Comparison of ENCODE assay signal across 10 cellular contexts in the genomic region with DNA sequence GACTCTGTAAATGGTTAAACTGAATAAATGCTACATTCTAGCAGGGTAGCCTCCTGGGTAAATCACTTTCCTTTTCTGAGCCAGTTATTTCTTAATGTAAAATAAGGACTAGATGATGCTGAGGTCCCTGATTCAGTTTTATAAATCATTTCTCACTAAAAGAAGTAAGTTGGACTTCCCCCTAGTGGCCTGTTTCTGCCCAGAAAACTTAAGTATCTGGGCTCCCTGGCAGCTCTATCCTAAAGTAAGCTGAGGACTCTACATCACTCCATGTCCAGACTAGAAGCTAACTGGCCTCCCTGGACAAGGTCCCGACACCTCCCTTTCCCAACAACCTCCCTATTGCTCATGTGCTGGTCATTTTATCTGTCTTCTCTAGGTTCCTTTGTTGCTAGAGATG. TPM values are rescaled to one million over a fixed set of nuclear protein-coding genes. Genes with fewer than 3 reads are reported as not detected.
DNase-seq lines count a peak whose midpoint lies in the region; ATAC-seq and TF ChIP-seq lines count a peak whose summit lies in the region.
"Had no signal": no experiment of that assay in that cellular context is flagged by ENCODE, and none has a peak within 500 bp of the region (broad histone marks: within the 10 kb centered on the region; RNA-seq: fewer than 3 reads in every experiment).

No MANE protein-coding gene starts in this region.

- TF ChIP-seq CTCF in AG04449 (IDR thresholded peaks at IDR 0.05; ENCODE audit: insufficient read depth, low read length, missing control alignments), result peak; percentile 39
- TF ChIP-seq CTCF in GM10266 (IDR thresholded peaks at IDR 0.05; ENCODE audit: control insufficient read depth, insufficient read depth, low read depth, missing control alignments), result peak; percentile 42
- TF ChIP-seq CTCF in glutamatergic neuron (IDR thresholded peaks at IDR 0.05; ENCODE audit: partially characterized antibody, unreplicated experiment), result no peak
- TF ChIP-seq CTCF in lower leg skin (IDR thresholded peaks at IDR 0.05), result no peak

- peak overlapping the region; percentile 7 for H3K27ac Mint-ChIP-seq in T-helper 2 cell treated with Interferon-gamma antibody and Interleukin-4, amounts not matched to agents 5 μg/mL and 100 μg/mL, for 36 hours
- no peak overlapping the region for H3K27ac Mint-ChIP-seq in glutamatergic neuron (ENCODE audit: unreplicated experiment)
- H3K27ac Mint-ChIP-seq in stimulated activated memory B cell treated with anti-CD40 and anti-IgM and Interleukin-4, amounts not matched to agents 10 μg/mL and 1 μg/mL and 100 μg/mL, for 72 hours, result no peak overlapping the region

- H3K27me3 Mint-ChIP-seq in T-helper 2 cell treated with Interferon-gamma antibody and Interleukin-4, amounts not matched to agents 5 μg/mL and 100 μg/mL, for 36 hours (ENCODE audit: low read depth), result no peaks in the 10 kb centered on the region
- H3K27me3 Mint-ChIP-seq in glutamatergic neuron (ENCODE audit: unreplicated experiment), result peaks cover 4% of the 10 kb centered on the region
- H3K27me3 Mint-ChIP-seq in stimulated activated memory B cell treated with anti-CD40 and anti-IgM and Interleukin-4, amounts not matched to agents 10 μg/mL and 1 μg/mL and 100 μg/mL, for 72 hours, result no peaks in the 10 kb centered on the region

- intact Hi-C loops in lower leg skin (cut with DNase I; ENCODE audit: low total_unique reads), result loop anchor here (5.0 kb wide), 1 partner anchor 90 kb away; no protein-coding TSS in a partner anchor

- no peak for ATAC-seq in stimulated activated memory B cell treated with anti-CD40 and anti-IgM and Interleukin-4, amounts not matched to agents 10 μg/mL and 1 μg/mL and 100 μg/mL, for 72 hours
- ATAC-seq: mucosa of descending colon had no signal

- H3K4me3 ChIP-seq in AG04449 (ENCODE audit: low read depth, low read length), result no peak overlapping the region
- H3K4me3 ChIP-seq in lower leg skin (ENCODE audit: low read depth, poor library complexity, severe bottlenecking), result no peak overlapping the region
- H3K4me3 ChIP-seq: mucosa of descending colon had no signal

- no peak for DNase-seq in AG04449 (ENCODE audit: low read depth, low spot score)
- DNase-seq in GM10266 (ENCODE audit: extremely low spot score), result no peak
- DNase-seq in T-helper 2 cell treated with Interferon-gamma antibody and Interleukin-4, amounts not matched to agents 5 μg/mL and 100 μg/mL, for 36 hours (ENCODE audit: low spot score), result no peak
- DNase-seq in glutamatergic neuron, result no peak
- DNase-seq in C1 segment of cervical spinal cord (lab: John Stamatoyannopoulos, UW), result no peak
- DNase-seq in stimulated activated CD4-positive, alpha-beta T cell treated with anti-CD3 and anti-CD28 coated beads, Interleukin-2, amount 100 ng/mL, for 48 hours, result no peak
- no peak for DNase-seq in lower leg skin (ENCODE audit: low spot score in 2 of 2)
- DNase-seq: activated CD4-positive, CD25-positive, alpha-beta regulatory T cell treated with anti-CD3 and anti-CD28 coated beads, Interleukin-2, amount 50 U/mL, for 72 hours had no signal

- H3K4me3 Mint-ChIP-seq in T-helper 2 cell treated with Interferon-gamma antibody and Interleukin-4, amounts not matched to agents 5 μg/mL and 100 μg/mL, for 36 hours, result peak overlapping the region; percentile 21
- H3K4me3 Mint-ChIP-seq in glutamatergic neuron (ENCODE audit: unreplicated experiment), result peak overlapping the region; percentile 16
- H3K4me3 Mint-ChIP-seq in stimulated activated memory B cell treated with anti-CD40 and anti-IgM and Interleukin-4, amounts not matched to agents 10 μg/mL and 1 μg/mL and 100 μg/mL, for 72 hours, result no peak overlapping the region

- WGBS in lower leg skin, 2 donors, result 70 to 84% methylated on average over 1 of the region's 1 CpG

- POLR2A ChIA-PET in AG04449 (lab: Yijun Ruan, JAX), result interaction anchor here (0.7 to 4.5 kb wide), 3 partner anchors 12 to 163 kb away, joined by 3 to 42 read pairs (median 3); a partner anchor contains a TSS

- H3K36me3 Mint-ChIP-seq in T-helper 2 cell treated with Interferon-gamma antibody and Interleukin-4, amounts not matched to agents 5 μg/mL and 100 μg/mL, for 36 hours (ENCODE audit: low read depth), result peaks cover 62% of the 10 kb centered on the region
- H3K36me3 Mint-ChIP-seq in glutamatergic neuron (ENCODE audit: unreplicated experiment), result no peaks in the 10 kb centered on the region
- H3K36me3 Mint-ChIP-seq in stimulated activated memory B cell treated with anti-CD40 and anti-IgM and Interleukin-4, amounts not matched to agents 10 μg/mL and 1 μg/mL and 100 μg/mL, for 72 hours, result peaks cover 48% of the 10 kb centered on the region

- CTCF ChIA-PET in AG04449 (lab: Yijun Ruan, JAX), result interaction anchor here (0.6 to 5.1 kb wide), 21 partner anchors 8 to 296 kb away, joined by 3 to 60 read pairs (median 3); a partner anchor contains a TSS

- H3K9me3 Mint-ChIP-seq in T-helper 2 cell treated with Interferon-gamma antibody and Interleukin-4, amounts not matched to agents 5 μg/mL and 100 μg/mL, for 36 hours, result no peaks in the 10 kb centered on the region
- peaks cover 7% of the 10 kb centered on the region for H3K9me3 Mint-ChIP-seq in glutamatergic neuron (ENCODE audit: unreplicated experiment)
- no peaks in the 10 kb centered on the region for H3K9me3 Mint-ChIP-seq in stimulated activated memory B cell treated with anti-CD40 and anti-IgM and Interleukin-4, amounts not matched to agents 10 μg/mL and 1 μg/mL and 100 μg/mL, for 72 hours

- TF ChIP-seq POLR2A in lower leg skin (IDR thresholded peaks at IDR 0.05), result no peak

- peaks cover 23% of the 10 kb centered on the region for H3K4me1 Mint-ChIP-seq in T-helper 2 cell treated with Interferon-gamma antibody and Interleukin-4, amounts not matched to agents 5 μg/mL and 100 μg/mL, for 36 hours (ENCODE audit: low read depth)
- H3K4me1 Mint-ChIP-seq in glutamatergic neuron (ENCODE audit: low read depth, unreplicated experiment), result peaks cover 7% of the 10 kb centered on the region
- H3K4me1 Mint-ChIP-seq in stimulated activated memory B cell treated with anti-CD40 and anti-IgM and Interleukin-4, amounts not matched to agents 10 μg/mL and 1 μg/mL and 100 μg/mL, for 72 hours, result peaks cover 41% of the 10 kb centered on the region

RNA-seq across cellular contexts. Expression of a gene that starts 3.0 kb away (rescaled TPM):
- total RNA-seq in glutamatergic neuron (ENCODE audit: unreplicated experiment) (21.4 TPM), lower leg skin (10 to 100 TPM; 12.3 to 24.5 (median 16.4) TPM)

RNA-seq across cellular contexts. Expression of a gene that starts 13.1 kb away (rescaled TPM):
- 17.3 TPM for total RNA-seq in glutamatergic neuron (ENCODE audit: unreplicated experiment)
- total RNA-seq in lower leg skin, result 10 to 100 TPM in 3 of 4 donors, 1 to 10 TPM in 1; 9.7 to 23.5 (median 13.0) TPM

RNA-seq across cellular contexts. Expression of a gene that starts 24.2 kb away (rescaled TPM):
- total RNA-seq in glutamatergic neuron (ENCODE audit: unreplicated experiment) (0.42 TPM), lower leg skin (1,000 to 10,000 TPM in 1 of 4 donors, 100 to 1,000 TPM in 3; 755 to 1,044 (median 948) TPM)

RNA-seq across cellular contexts. Expression of a gene that starts 26.6 kb away (rescaled TPM):
- total RNA-seq in glutamatergic neuron (ENCODE audit: unreplicated experiment), result not detected
- total RNA-seq in lower leg skin, result not detected

RNA-seq across cellular contexts. Expression of a gene that starts 34.4 kb away (rescaled TPM):
- total RNA-seq in glutamatergic neuron (ENCODE audit: unreplicated experiment) (53.2 TPM), lower leg skin (10 to 100 TPM; 37.0 to 50.4 (median 39.7) TPM)

Comparison
In these comparisons a context has a peak if more than half of its experiments do, and no peak if none do; other contexts are left out.
1. CTCF ChIP-seq: peak in AG04449 (single experiment) and GM10266 (single experiment); none in glutamatergic neuron (single experiment) and lower leg skin (0 of 3).
2. RNA of a gene that starts 24.2 kb away (total RNA-seq): 755 to 1,044 TPM in lower leg skin; 0.42 TPM in glutamatergic neuron (single experiment); every median in the first group is over 100 times any median in the second.